Comparison of ENCODE assay signal across 18 cellular contexts in the genomic region with DNA sequence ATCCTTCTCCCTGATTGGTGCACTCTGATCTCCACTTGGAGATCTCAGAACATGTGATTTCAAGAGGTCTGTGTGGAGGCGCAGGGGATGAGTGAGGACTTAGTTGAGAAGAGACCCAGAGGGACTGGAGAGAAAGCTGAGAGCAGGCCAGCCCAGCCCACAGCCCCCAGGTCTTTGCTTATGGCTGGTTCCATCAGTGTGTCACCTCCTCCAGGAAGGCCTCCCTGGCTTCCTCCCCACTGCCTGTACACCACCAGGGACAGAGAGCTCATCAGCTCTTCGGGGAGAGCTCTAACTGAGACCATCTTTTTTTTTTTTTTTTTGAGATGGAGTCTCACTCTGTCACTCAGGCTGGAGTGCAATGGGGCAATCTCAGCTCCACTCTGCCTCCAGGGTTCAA. TPM values are rescaled to one million over a fixed set of nuclear protein-coding genes. Genes with fewer than 3 reads are reported as not detected.
DNase-seq lines count a peak whose midpoint lies in the region; ATAC-seq and TF ChIP-seq lines count a peak whose summit lies in the region.
"Had no signal": no experiment of that assay in that cellular context is flagged by ENCODE, and none has a peak within 500 bp of the region (broad histone marks: within the 10 kb centered on the region; RNA-seq: fewer than 3 reads in every experiment).

No MANE protein-coding gene starts in this region.

- H3K27me3 ChIP-seq in MM.1S (replicated peaks; ENCODE audit: insufficient read depth, low read length), result no peaks in the 10 kb centered on the region
- H3K27me3 ChIP-seq in mammary epithelial cell (ENCODE audit: insufficient read depth, low read length), result no peaks in the 10 kb centered on the region

- H3K79me2 ChIP-seq in MM.1S (ENCODE audit: low read length) (peaks cover 50% of the 10 kb centered on the region), mammary epithelial cell (ENCODE audit: insufficient read depth, low read length) (no peaks in the 10 kb centered on the region)

- H4K20me1 ChIP-seq in MM.1S (ENCODE audit: insufficient read depth, low read length) (no peaks in the 10 kb centered on the region), mammary epithelial cell (ENCODE audit: insufficient read depth, low read length) (no peaks in the 10 kb centered on the region)

- CTCF ChIA-PET in mammary epithelial cell (lab: Charles Lee; ENCODE audit: low non-redundant PET), result interaction anchor here (0.6 kb wide), 2 partner anchors 23 to 111 kb away, joined by 3 read pairs; no protein-coding TSS in a partner anchor

- dilution Hi-C loops in mammary epithelial cell (cut with HindIII; ENCODE audit: low sequenced_read_pairs), result no loop called here

- H3K9ac ChIP-seq in MM.1S (ENCODE audit: low read length), result no peak overlapping the region
- no peak overlapping the region for H3K9ac ChIP-seq in mammary epithelial cell (ENCODE audit: insufficient read depth, low read length)

- H3K36me3 ChIP-seq in MM.1S (replicated peaks; ENCODE audit: insufficient read depth, low read length) (no peaks in the 10 kb centered on the region), mammary epithelial cell (ENCODE audit: insufficient read depth, low read length) (no peaks in the 10 kb centered on the region)

- H3F3A ChIP-seq in MM.1S (ENCODE audit: insufficient read depth, low read length), result peaks cover 36% of the 10 kb centered on the region

- POLR2A ChIA-PET in activated naive CD8-positive, alpha-beta T cell treated with anti-CD3 and anti-CD28 coated beads, Interleukin-2, amount 10 ng/mL, durations not matched to agents 7 days and 5 days (lab: Charles Lee), result interaction anchor here (0.6 to 2.9 kb wide), 5 partner anchors 11 to 93 kb away, joined by 3 to 10 read pairs (median 4); partner anchors contain the start of gene NCBP3

- 94% methylated on average over 2 of the region's 2 CpGs for WGBS in mammary epithelial cell (ENCODE audit: low coverage, missing lambda C conversion rate)

- no peaks in the 10 kb centered on the region for H3K27me3 Mint-ChIP-seq in activated naive CD8-positive, alpha-beta T cell treated with anti-CD3 and anti-CD28 coated beads, Interleukin-2, amount 10 ng/mL, durations not matched to agents 7 days and 5 days
- H3K27me3 Mint-ChIP-seq in activated naive CD8-positive, alpha-beta T cell treated with anti-CD3 and anti-CD28 coated beads, Interleukin-2, amount 50 U/mL, for 24 hours, result peaks cover 2% of the 10 kb centered on the region
- H3K27me3 Mint-ChIP-seq in memory B cell (no peaks in the 10 kb centered on the region), natural killer cell (ENCODE audit: low read depth in 2 of 2) (peaks cover 0 to 13% of the 10 kb centered on the region in 2 donors)
- H3K27me3 Mint-ChIP-seq: CD4-positive, CD25-positive, alpha-beta regulatory T cell had no signal

- intact Hi-C loops in natural killer cell (cut with micrococcal nuclease), result loop anchor here (5.0 kb wide), 1 partner anchor 51 kb away; no protein-coding TSS in a partner anchor
- intact Hi-C loops in mammary epithelial cell (cut with micrococcal nuclease), result loop anchor here (1.0 kb wide), 2 partner anchors 91 to 500 kb away; no protein-coding TSS in a partner anchor

- H3K27ac ChIP-seq in MM.1S (ENCODE audit: low read length) (peak overlapping the region; percentile 36; the same call in 1 of the 2 replicates), mammary epithelial cell (ENCODE audit: insufficient read depth, low read depth, low read length) (no peak overlapping the region)

- no peaks in the 10 kb centered on the region for H3K9me3 Mint-ChIP-seq in activated naive CD8-positive, alpha-beta T cell treated with anti-CD3 and anti-CD28 coated beads, Interleukin-2, amount 10 ng/mL, durations not matched to agents 7 days and 5 days
- no peaks in the 10 kb centered on the region for H3K9me3 Mint-ChIP-seq in activated naive CD8-positive, alpha-beta T cell treated with anti-CD3 and anti-CD28 coated beads, Interleukin-2, amount 50 U/mL, for 24 hours
- no peaks in the 10 kb centered on the region for H3K9me3 Mint-ChIP-seq in memory B cell
- H3K9me3 Mint-ChIP-seq in natural killer cell, result no peaks in the 10 kb centered on the region
- H3K9me3 Mint-ChIP-seq: CD4-positive, CD25-positive, alpha-beta regulatory T cell; HFFc6 had no signal

- H3K4me3 ChIP-seq in MM.1S (ENCODE audit: low read length), result no peak overlapping the region
- H3K4me3 ChIP-seq in mammary epithelial cell (replicated peaks in 1 of 3; ENCODE audit: insufficient read depth in 1 of 3, low read depth in 2 of 3, low read length in 3 of 3), result no peak overlapping the region

- no peak for ATAC-seq in activated naive CD8-positive, alpha-beta T cell treated with anti-CD3 and anti-CD28 coated beads, Interleukin-2, amount 10 ng/mL, durations not matched to agents 7 days and 5 days (ENCODE audit: low read depth)
- no peak for ATAC-seq in activated naive CD8-positive, alpha-beta T cell treated with anti-CD3 and anti-CD28 coated beads, Interleukin-2, amount 50 U/mL, for 24 hours
- ATAC-seq in memory B cell (ENCODE audit: low read depth) (no peak), natural killer cell (no peak)

- H3K4me3 Mint-ChIP-seq in activated naive CD8-positive, alpha-beta T cell treated with anti-CD3 and anti-CD28 coated beads, Interleukin-2, amount 10 ng/mL, durations not matched to agents 7 days and 5 days, result no peak overlapping the region
- H3K4me3 Mint-ChIP-seq in activated naive CD8-positive, alpha-beta T cell treated with anti-CD3 and anti-CD28 coated beads, Interleukin-2, amount 50 U/mL, for 24 hours, result no peak overlapping the region
- no peak overlapping the region for H3K4me3 Mint-ChIP-seq in memory B cell
- H3K4me3 Mint-ChIP-seq in natural killer cell, result no peak overlapping the region
- H3K4me3 Mint-ChIP-seq: CD4-positive, CD25-positive, alpha-beta regulatory T cell; HFFc6 had no signal

- no TSS peak for BruUV-seq in mammary epithelial cell (replicated peaks; lab: Mats Ljungman, UMichigan)

- H2AFZ ChIP-seq in MM.1S (ENCODE audit: low read length) (no peak overlapping the region), mammary epithelial cell (ENCODE audit: low read depth, low read length) (no peak overlapping the region)

- H3K36me3 Mint-ChIP-seq in activated naive CD8-positive, alpha-beta T cell treated with anti-CD3 and anti-CD28 coated beads, Interleukin-2, amount 10 ng/mL, durations not matched to agents 7 days and 5 days, result no peaks in the 10 kb centered on the region
- no peaks in the 10 kb centered on the region for H3K36me3 Mint-ChIP-seq in activated naive CD8-positive, alpha-beta T cell treated with anti-CD3 and anti-CD28 coated beads, Interleukin-2, amount 50 U/mL, for 24 hours (ENCODE audit: low read depth)
- H3K36me3 Mint-ChIP-seq in memory B cell (no peaks in the 10 kb centered on the region), natural killer cell (no peaks in the 10 kb centered on the region)
- H3K36me3 Mint-ChIP-seq: CD4-positive, CD25-positive, alpha-beta regulatory T cell had no signal

- H3K4me1 ChIP-seq in MM.1S (ENCODE audit: low read length) (peaks cover 31% of the 10 kb centered on the region), mammary epithelial cell (ENCODE audit: insufficient read depth, low read length) (no peaks in the 10 kb centered on the region)

- TF ChIP-seq CTCF in MM.1S (IDR thresholded peaks at IDR 0.05; ENCODE audit: low read length) (no peak), natural killer cell (IDR thresholded peaks at IDR 0.05) (no peak), mammary epithelial cell (conservative IDR thresholded peaks at IDR 0.05 in 1 of 2, IDR thresholded peaks at IDR 0.05 in 1 of 2; ENCODE audit: extremely low read depth in 1 of 2, insufficient read depth in 1 of 2, low read depth in 1 of 2, low read length in 2 of 2) (no peak)

- no peaks in the 10 kb centered on the region for H3K9me2 ChIP-seq in MM.1S (replicated peaks; ENCODE audit: insufficient read depth, low read length)

- in situ Hi-C loops in mammary epithelial cell (cut with MboI; ENCODE audit: low sequenced_read_pairs in 2 of 2), result no loop called here

- no peaks in the 10 kb centered on the region for H3K9me3 ChIP-seq in MM.1S (replicated peaks; ENCODE audit: insufficient read depth, low read length)
- H3K9me3 ChIP-seq in mammary epithelial cell (replicated peaks; ENCODE audit: insufficient read depth, low read length), result no peaks in the 10 kb centered on the region

- H3K4me1 Mint-ChIP-seq in activated naive CD8-positive, alpha-beta T cell treated with anti-CD3 and anti-CD28 coated beads, Interleukin-2, amount 10 ng/mL, durations not matched to agents 7 days and 5 days, result peaks cover 35% of the 10 kb centered on the region
- peaks cover 63% of the 10 kb centered on the region for H3K4me1 Mint-ChIP-seq in activated naive CD8-positive, alpha-beta T cell treated with anti-CD3 and anti-CD28 coated beads, Interleukin-2, amount 50 U/mL, for 24 hours
- H3K4me1 Mint-ChIP-seq in memory B cell (peaks cover 56% of the 10 kb centered on the region), natural killer cell (peaks cover 33 to 44% of the 10 kb centered on the region in 2 donors)

- DNase-seq in activated naive CD8-positive, alpha-beta T cell treated with anti-CD3 and anti-CD28 coated beads, Interleukin-2, amount 10 ng/mL, durations not matched to agents 7 days and 5 days, result no peak
- DNase-seq in activated naive CD8-positive, alpha-beta T cell treated with anti-CD3 and anti-CD28 coated beads, Interleukin-2, amount 50 U/mL, for 24 hours, result no peak
- DNase-seq in MM.1S (no peak), memory B cell (ENCODE audit: low spot score in 2 of 2) (no peak), natural killer cell (no peak), mammary epithelial cell (no peak), T1000 (lab: John Stamatoyannopoulos, UW) (no peak)
- DNase-seq: CD4-positive, CD25-positive, alpha-beta regulatory T cell; HFFc6; MV-4-11; NCI-H1436; NCI-H2029; NCI-H2171; NCI-H446; NCI-H69; OCI-M1; SHP77 treated with DMSO at 0.1 percent for 48 hours had no signal

- peak overlapping the region; percentile 17 for H3K27ac Mint-ChIP-seq in activated naive CD8-positive, alpha-beta T cell treated with anti-CD3 and anti-CD28 coated beads, Interleukin-2, amount 10 ng/mL, durations not matched to agents 7 days and 5 days
- no peak overlapping the region for H3K27ac Mint-ChIP-seq in activated naive CD8-positive, alpha-beta T cell treated with anti-CD3 and anti-CD28 coated beads, Interleukin-2, amount 50 U/mL, for 24 hours
- peak overlapping the region; percentile 97 for H3K27ac Mint-ChIP-seq in memory B cell
- H3K27ac Mint-ChIP-seq in natural killer cell, result no peak overlapping the region
- H3K27ac Mint-ChIP-seq: HFFc6 had no signal

- no peak overlapping the region for H3K4me2 ChIP-seq in MM.1S (ENCODE audit: low read depth, low read length)
- H3K4me2 ChIP-seq in mammary epithelial cell (ENCODE audit: insufficient read depth, low read depth, low read length), result no peak overlapping the region

RNA-seq across cellular contexts. Expression of gene P2RX1, which starts 3.4 kb away (rescaled TPM):
- under 1 TPM; 0.82 to 1.00 TPM for total RNA-seq in activated naive CD8-positive, alpha-beta T cell treated with anti-CD3 and anti-CD28 coated beads, Interleukin-2, amount 10 ng/mL, durations not matched to agents 7 days and 5 days
- total RNA-seq in natural killer cell (10 to 100 TPM in 2 of 3 donors, 1 to 10 TPM in 1; 2.3 to 15.3 (median 13.4) TPM), mammary epithelial cell (not detected)
- not detected for polyA plus RNA-seq in mammary epithelial cell
- not detected for polyA minus RNA-seq in mammary epithelial cell
- total RNA-seq: RPMI7951 had no signal
- polyA plus RNA-seq: CD4-positive, CD25-positive, alpha-beta regulatory T cell had no signal

RNA-seq across cellular contexts. Expression of gene CAMKK1, which starts 20.0 kb away (rescaled TPM):
- total RNA-seq in activated naive CD8-positive, alpha-beta T cell treated with anti-CD3 and anti-CD28 coated beads, Interleukin-2, amount 10 ng/mL, durations not matched to agents 7 days and 5 days, result 1 to 10 TPM; 4.5 to 4.7 TPM
- total RNA-seq in natural killer cell, result 1 to 10 TPM; 3.2 to 4.3 (median 3.9) TPM
- total RNA-seq in mammary epithelial cell, result 1 to 10 TPM; 1.8 to 2.0 TPM
- 2.6 TPM for polyA plus RNA-seq in mammary epithelial cell
- polyA minus RNA-seq in mammary epithelial cell, result 5.6 TPM

RNA-seq across cellular contexts. Expression of gene ATP2A3, which starts 51.4 kb away (rescaled TPM):
- 100 to 1,000 TPM; 289 to 297 TPM for total RNA-seq in activated naive CD8-positive, alpha-beta T cell treated with anti-CD3 and anti-CD28 coated beads, Interleukin-2, amount 10 ng/mL, durations not matched to agents 7 days and 5 days
- total RNA-seq in natural killer cell (100 to 1,000 TPM; 326 to 397 (median 377) TPM), mammary epithelial cell (under 1 TPM in 1 of 2 donors, not detected in 1; 0.19 TPM)
- not detected for polyA plus RNA-seq in mammary epithelial cell
- polyA minus RNA-seq in mammary epithelial cell, result not detected

Comparison
In these comparisons a context has a peak if more than half of its experiments do, and no peak if none do; other contexts are left out.
1. H3K27ac Mint-ChIP-seq: peak in activated naive CD8-positive, alpha-beta T cell treated with anti-CD3 and anti-CD28 coated beads, Interleukin-2, amount 10 ng/mL, durations not matched to agents 7 days and 5 days (single experiment) and memory B cell (single experiment); none in activated naive CD8-positive, alpha-beta T cell treated with anti-CD3 and anti-CD28 coated beads, Interleukin-2, amount 50 U/mL, for 24 hours (single experiment) and natural killer cell (0 of 2).
2. RNA of gene ATP2A3, which starts 51.4 kb away (total RNA-seq): 326 to 397 TPM in natural killer cell and 289 to 297 TPM in activated naive CD8-positive, alpha-beta T cell treated with anti-CD3 and anti-CD28 coated beads, Interleukin-2, amount 10 ng/mL, durations not matched to agents 7 days and 5 days; 0.19 TPM in mammary epithelial cell; every median in the first group is over 100 times any median in the second.